Comparison of ENCODE assay signal across 1 cellular context in genomic region chr4:89541998-89542397, GRCh38.
A peak's percentile ranks its signal among the peaks of the same experiment; 100 is the strongest.
TF ChIP-seq lines count a peak whose summit lies in the region.

No MANE protein-coding gene starts in this region.

TF ChIP-seq in IMR-90, 13 proteins besides CTCF, POLR2A, EP300 and RAD21:
- TF ChIP-seq CEBPB (IDR thresholded peaks at IDR 0.05; ENCODE audit: low read depth, low read length) (no peak), MAFK (IDR thresholded peaks at IDR 0.05; ENCODE audit: low read depth, low read length) (peak; percentile 98)
TF ChIP-seq in IMR-90: peak in this region for 1.
